Comparison of ENCODE assay signal across 1 cellular context in genomic region chr11:63907808-63908530, GRCh38.
TF ChIP-seq lines count a peak whose summit lies in the region.

No MANE protein-coding gene starts in this region.

TF ChIP-seq in A549, 52 proteins besides CTCF, POLR2A, EP300 and RAD21 (continued from another document):
- TF ChIP-seq ZFP36 (IDR thresholded peaks at IDR 0.05; ENCODE audit: borderline replicate concordance, partially characterized antibody) (no peak), PHF8 (IDR thresholded peaks at IDR 0.05; ENCODE audit: borderline replicate concordance, low read depth) (no peak), HEYL (CRISPR knock-in tag; IDR thresholded peaks at IDR 0.05) (no peak), ZNF302 (CRISPR knock-in tag; IDR thresholded peaks at IDR 0.05) (no peak), RARB (CRISPR knock-in tag; IDR thresholded peaks at IDR 0.05) (no peak), FOSL2 (IDR thresholded peaks at IDR 0.05) (no peak), FOSL2 (CRISPR knock-in tag; IDR thresholded peaks at IDR 0.05) (no peak)
- TF ChIP-seq, protein P1, sequence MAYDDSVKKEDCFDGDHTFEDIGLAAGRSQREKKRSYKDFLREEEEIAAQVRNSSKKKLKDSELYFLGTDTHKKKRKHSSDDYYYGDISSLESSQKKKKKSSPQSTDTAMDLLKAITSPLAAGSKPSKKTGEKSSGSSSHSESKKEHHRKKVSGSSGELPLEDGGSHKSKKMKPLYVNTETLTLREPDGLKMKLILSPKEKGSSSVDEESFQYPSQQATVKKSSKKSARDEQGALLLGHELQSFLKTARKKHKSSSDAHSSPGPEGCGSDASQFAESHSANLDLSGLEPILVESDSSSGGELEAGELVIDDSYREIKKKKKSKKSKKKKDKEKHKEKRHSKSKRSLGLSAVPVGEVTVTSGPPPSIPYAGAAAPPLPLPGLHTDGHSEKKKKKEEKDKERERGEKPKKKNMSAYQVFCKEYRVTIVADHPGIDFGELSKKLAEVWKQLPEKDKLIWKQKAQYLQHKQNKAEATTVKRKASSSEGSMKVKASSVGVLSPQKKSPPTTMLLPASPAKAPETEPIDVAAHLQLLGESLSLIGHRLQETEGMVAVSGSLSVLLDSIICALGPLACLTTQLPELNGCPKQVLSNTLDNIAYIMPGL (CRISPR knock-in tag; IDR thresholded peaks at IDR 0.05; ENCODE audit: borderline replicate concordance) = no peak
- TF ChIP-seq, protein P2, sequence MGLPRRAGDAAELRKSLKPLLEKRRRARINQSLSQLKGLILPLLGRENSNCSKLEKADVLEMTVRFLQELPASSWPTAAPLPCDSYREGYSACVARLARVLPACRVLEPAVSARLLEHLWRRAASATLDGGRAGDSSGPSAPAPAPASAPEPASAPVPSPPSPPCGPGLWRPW (IDR thresholded peaks at IDR 0.05) = no peak
